ENCODE assay signal across 26 cellular contexts in the genomic region with DNA sequence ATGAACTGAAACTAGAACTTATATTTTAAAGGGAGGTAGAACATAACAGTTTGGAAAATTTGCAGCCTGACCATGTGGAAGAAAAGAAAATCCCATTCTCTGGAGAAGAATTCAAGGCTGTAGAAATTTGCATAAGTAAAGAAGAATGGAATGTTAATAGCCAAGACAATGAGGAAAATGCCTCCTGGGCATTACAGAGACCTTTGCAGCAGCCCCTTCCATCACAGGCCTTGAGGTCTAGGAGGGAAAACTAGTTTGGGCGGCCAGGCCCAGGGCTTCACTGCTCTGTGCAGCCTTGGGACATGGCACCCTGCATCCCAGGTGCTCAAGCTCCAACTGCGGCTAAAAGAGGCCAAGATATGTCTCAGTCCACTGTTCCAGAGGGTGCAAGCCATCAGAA.
"Had no signal": no experiment of that assay in that cellular context is flagged by ENCODE, and none has a peak within 500 bp of the region (broad histone marks: within the 10 kb centered on the region; RNA-seq: fewer than 3 reads in every experiment).

No MANE protein-coding gene starts in this region.

- H3K9me3 ChIP-seq: adrenal gland, body of pancreas had no signal

- DNase-seq: activated CD4-positive, alpha-beta memory T cell treated with anti-CD3 and anti-CD28 coated beads for 36 hours; activated CD4-positive, alpha-beta T cell treated with anti-CD3 and anti-CD28 coated beads for 36 hours; activated CD4-positive, alpha-beta T cell treated with anti-CD3 and anti-CD28 coated beads, Interleukin-2, amount 10 ng/mL, durations not matched to agents 7 days and 5 days; activated CD8-positive, alpha-beta memory T cell treated with anti-CD3 and anti-CD28 coated beads, Interleukin-2, amount 50 U/mL, for 4 hours; activated gamma-delta T cell treated with Interleukin-2 at 50 U/mL for 16 hours; activated naive CD4-positive, alpha-beta T cell treated with anti-CD3 and anti-CD28 coated beads for 36 hours; activated T-cell treated with anti-CD3 and anti-CD28 coated beads for 4 hours; activated T-cell treated with anti-CD3 and anti-CD28 coated beads, Interleukin-2, amount 50 U/mL, for 4 hours; adrenal gland; body of pancreas; NCI-H1105 treated with DMSO at 0.1 percent for 48 hours; NCI-H1436 treated with DMSO at 0.1 percent for 48 hours; NCI-H1694 treated with DMSO at 0.1 percent for 48 hours; NCI-H2029 treated with DMSO at 0.1 percent for 48 hours; NCI-H2107; NCI-H2171; NCI-H510A; NCI-H526; NCI-H748 treated with DMSO at 0.1 percent for 48 hours; NK-92 treated with Interleukin-12 subunit alpha and Interleukin-12 subunit beta, amount 100 ng/mL, for 24 hours; PC-9; Right ventricle myocardium superior; T1000 had no signal

- H3K4me3 ChIP-seq: adrenal gland, body of pancreas, breast epithelium, PC-9 had no signal

- H3K27me3 ChIP-seq: adrenal gland, body of pancreas, breast epithelium had no signal

- H2AFZ ChIP-seq: PC-9 had no signal

- H3K4me3 Mint-ChIP-seq: activated CD4-positive, alpha-beta memory T cell treated with anti-CD3 and anti-CD28 coated beads for 36 hours; activated CD4-positive, alpha-beta T cell treated with anti-CD3 and anti-CD28 coated beads for 36 hours; activated CD4-positive, alpha-beta T cell treated with anti-CD3 and anti-CD28 coated beads, Interleukin-2, amount 10 ng/mL, durations not matched to agents 7 days and 5 days; activated naive CD4-positive, alpha-beta T cell treated with anti-CD3 and anti-CD28 coated beads for 36 hours; activated T-cell treated with anti-CD3 and anti-CD28 coated beads, Interleukin-2, amount 50 U/mL, for 4 hours; activated T-helper 1 cell treated with anti-CD3 and anti-CD28 coated beads, Interleukin-12 subunit alpha, Interleukin-12 subunit beta, Interleukin-2, Interleukin-4 antibody, amounts not matched to agents 30 ng/mL and 10 ng/mL and 1 ng/mL, durations not matched to agents 14 hours and 24 hours and 36 hours had no signal

- H3K27me3 Mint-ChIP-seq: activated CD4-positive, alpha-beta memory T cell treated with anti-CD3 and anti-CD28 coated beads for 36 hours; activated CD4-positive, alpha-beta T cell treated with anti-CD3 and anti-CD28 coated beads for 36 hours; activated CD4-positive, alpha-beta T cell treated with anti-CD3 and anti-CD28 coated beads, Interleukin-2, amount 10 ng/mL, durations not matched to agents 7 days and 5 days had no signal

- H3K4me1 Mint-ChIP-seq: activated CD4-positive, alpha-beta T cell treated with anti-CD3 and anti-CD28 coated beads for 36 hours; activated CD4-positive, alpha-beta T cell treated with anti-CD3 and anti-CD28 coated beads, Interleukin-2, amount 10 ng/mL, durations not matched to agents 7 days and 5 days had no signal

- H3K27ac ChIP-seq: adrenal gland, body of pancreas, breast epithelium, PC-9 had no signal

- H3K4me2 ChIP-seq: PC-9 had no signal

- H3K36me3 Mint-ChIP-seq: activated CD4-positive, alpha-beta memory T cell treated with anti-CD3 and anti-CD28 coated beads for 36 hours had no signal

- H3K27ac Mint-ChIP-seq: activated CD4-positive, alpha-beta memory T cell treated with anti-CD3 and anti-CD28 coated beads for 36 hours; activated CD4-positive, alpha-beta T cell treated with anti-CD3 and anti-CD28 coated beads for 36 hours; activated CD4-positive, alpha-beta T cell treated with anti-CD3 and anti-CD28 coated beads, Interleukin-2, amount 10 ng/mL, durations not matched to agents 7 days and 5 days; activated naive CD4-positive, alpha-beta T cell treated with anti-CD3 and anti-CD28 coated beads for 36 hours; activated naive CD4-positive, alpha-beta T cell treated with anti-CD3 and anti-CD28 coated beads, Interleukin-2, amount 50 U/mL, for 72 hours; activated T-helper 1 cell treated with anti-CD3 and anti-CD28 coated beads, Interleukin-12 subunit alpha, Interleukin-12 subunit beta, Interleukin-2, Interleukin-4 antibody, amounts not matched to agents 30 ng/mL and 10 ng/mL and 1 ng/mL, durations not matched to agents 14 hours and 24 hours and 36 hours had no signal

- H3K4me1 ChIP-seq: adrenal gland, body of pancreas, breast epithelium had no signal

- H3K36me3 ChIP-seq: adrenal gland, breast epithelium had no signal
